Comparison of ENCODE assay signal across 13 cellular contexts in genomic region chr2:98777076-98777475, GRCh38. TPM values are rescaled to one million over a fixed set of nuclear protein-coding genes. Genes with fewer than 3 reads are reported as not detected.
DNase-seq lines count a peak whose midpoint lies in the region; ATAC-seq and TF ChIP-seq lines count a peak whose summit lies in the region.
"Had no signal": no experiment of that assay in that cellular context is flagged by ENCODE, and none has a peak within 500 bp of the region (broad histone marks: within the 10 kb centered on the region; RNA-seq: fewer than 3 reads in every experiment).

No MANE protein-coding gene starts in this region.

- ATAC-seq in left ventricle myocardium superior, result no peak

- no peak overlapping the region for H3K27ac ChIP-seq in BLaER1 treated with 17β-estradiol and CSF1 and Interleukin-3, amounts not matched to agents 10 nM and 100 nM
- H3K27ac ChIP-seq in tibial artery, result no peak overlapping the region
- H3K27ac ChIP-seq: C4-2B, HL-60 had no signal

- peak; percentile 66 for DNase-seq in ELR (ENCODE audit: low read depth)
- peak; percentile 34 for DNase-seq in RKO (ENCODE audit: low spot score)
- DNase-seq in epithelial cell of esophagus (ENCODE audit: low read depth), result peak; percentile 30
- DNase-seq in NK-92 treated with Interleukin-12 subunit alpha and Interleukin-12 subunit beta, amount 100 ng/mL, for 24 hours (lab: John Stamatoyannopoulos, UW), result no peak
- no peak for DNase-seq in left ventricle myocardium superior
- DNase-seq in tibial artery, result no peak
- DNase-seq: CD4-positive, alpha-beta T cell; DMS79 treated with DMSO at 0.1 percent for 48 hours; H9; KBM-7 had no signal

- intact Hi-C loops in left ventricle myocardium superior (cut with micrococcal nuclease) (no loop called here), tibial artery (cut with DNase I; ENCODE audit: low total_unique reads) (no loop called here)

- no peak overlapping the region for H3K4me3 ChIP-seq in BLaER1 treated with 17β-estradiol and CSF1 and Interleukin-3, amounts not matched to agents 10 nM and 100 nM
- H3K4me3 ChIP-seq in epithelial cell of esophagus (ENCODE audit: low read length), result no peak overlapping the region
- no peak overlapping the region for H3K4me3 ChIP-seq in tibial artery

- H3K36me3 ChIP-seq in BLaER1 treated with 17β-estradiol and CSF1 and Interleukin-3, amounts not matched to agents 10 nM and 100 nM, result no peaks in the 10 kb centered on the region; a peak in 1 of 22 replicates
- no peaks in the 10 kb centered on the region for H3K36me3 ChIP-seq in tibial artery

- peaks cover 56 to 74% (median 60%) of the 10 kb centered on the region in 10 experiments for H3K4me1 ChIP-seq in BLaER1 treated with 17β-estradiol and CSF1 and Interleukin-3, amounts not matched to agents 10 nM and 100 nM
- peaks cover 0 to 22% (median 20%) of the 10 kb centered on the region in 4 donors for H3K4me1 ChIP-seq in tibial artery

- H4K20me1 ChIP-seq in BLaER1 treated with 17β-estradiol and CSF1 and Interleukin-3, amounts not matched to agents 10 nM and 100 nM, result no peaks in the 10 kb centered on the region

- no peaks in the 10 kb centered on the region for H3K27me3 ChIP-seq in BLaER1 treated with 17β-estradiol and CSF1 and Interleukin-3, amounts not matched to agents 10 nM and 100 nM
- H3K27me3 ChIP-seq in tibial artery, result no peaks in the 10 kb centered on the region

- peaks cover 7 to 24% (median 19%) of the 10 kb centered on the region in 11 experiments for H3K9me3 ChIP-seq in BLaER1 treated with 17β-estradiol and CSF1 and Interleukin-3, amounts not matched to agents 10 nM and 100 nM (replicated peaks in 1 of 11)
- H3K9me3 ChIP-seq in tibial artery, result no peaks in the 10 kb centered on the region

- peak overlapping the region in 7 of 11 experiments; percentile 13 to 86 (median 80); a peak in 5 of 22 replicates for H3K4me2 ChIP-seq in BLaER1 treated with 17β-estradiol and CSF1 and Interleukin-3, amounts not matched to agents 10 nM and 100 nM

- H3K9ac ChIP-seq in BLaER1 treated with 17β-estradiol and CSF1 and Interleukin-3, amounts not matched to agents 10 nM and 100 nM, result no peak overlapping the region

- TF ChIP-seq CTCF in epithelial cell of esophagus (IDR thresholded peaks at IDR 0.05; ENCODE audit: insufficient read depth, low read depth, low read length, missing control alignments) (no peak), tibial artery (IDR thresholded peaks at IDR 0.05) (no peak)

RNA-seq across cellular contexts. Expression of gene MGAT4A, which starts 46.1 kb away (rescaled TPM):
- total RNA-seq in left ventricle myocardium superior, result 18.8 TPM

Comparison
In these comparisons a context has a peak if more than half of its experiments do, and no peak if none do; other contexts are left out.
1. DNase-seq: peak in ELR (single experiment), RKO (single experiment) and epithelial cell of esophagus (single experiment); none in NK-92 treated with Interleukin-12 subunit alpha and Interleukin-12 subunit beta, amount 100 ng/mL, for 24 hours (single experiment), left ventricle myocardium superior (single experiment) and tibial artery (0 of 2).